20 cellular contexts compared by ENCODE assay signal in genomic region chr11:123334925-123335324, GRCh38.
DNase-seq lines count a peak whose midpoint lies in the region; ATAC-seq and TF ChIP-seq lines count a peak whose summit lies in the region.
"Had no signal": no experiment of that assay in that cellular context is flagged by ENCODE, and none has a peak within 500 bp of the region (broad histone marks: within the 10 kb centered on the region; RNA-seq: fewer than 3 reads in every experiment).

No MANE protein-coding gene starts in this region.

- no peak overlapping the region for H3K18ac ChIP-seq in trophoblast cell (ENCODE audit: low read length)

- H3K4me1 ChIP-seq in HEK293 (ENCODE audit: control insufficient read depth, insufficient read depth, low read length): 0 out of 2 replicates have a peak, but pooled peaks cover 3% of the 10 kb centered on the region
- H3K4me1 ChIP-seq in endodermal cell (ENCODE audit: control insufficient read depth, insufficient read depth, low read length): peaks cover 7% of the 10 kb centered on the region
- H3K4me1 ChIP-seq in trophoblast cell (ENCODE audit: control insufficient read depth in 1 of 2, insufficient read depth in 2 of 2, low read length in 2 of 2): peaks cover 0 to 3% of the 10 kb centered on the region in 2 experiments
- H3K4me1 ChIP-seq in ascending aorta: no peaks in the 10 kb centered on the region
- H3K4me1 ChIP-seq in breast epithelium: no peaks in the 10 kb centered on the region
- H3K4me1 ChIP-seq: BLaER1 had no signal

- WGBS in endodermal cell (ENCODE audit: insufficient coverage in 1 of 2, insufficient read length in 1 of 2), 2 experiments: 89% methylated on average over 3 to 4 of the region's 4 CpGs
- no CpG with 5 or more reads among the region's 4 CpGs for WGBS in trophoblast cell (ENCODE audit: extremely low coverage, insufficient coverage, insufficient read length)

- no peak overlapping the region for H4K12ac ChIP-seq in trophoblast cell (ENCODE audit: low read depth, low read length)

- TF ChIP-seq POLR2A in breast epithelium (IDR thresholded peaks at IDR 0.05): no peak

- H3K27me3 ChIP-seq in endodermal cell (ENCODE audit: control insufficient read depth, insufficient read depth, low read length, poor library complexity, severe bottlenecking) (no peaks in the 10 kb centered on the region), trophoblast cell (ENCODE audit: insufficient read depth, low read length) (no peaks in the 10 kb centered on the region), ascending aorta (no peaks in the 10 kb centered on the region), breast epithelium (no peaks in the 10 kb centered on the region)
- H3K27me3 ChIP-seq: BE2C, BLaER1 had no signal

- intact Hi-C loops in ascending aorta (cut with DNase I): no loop called here
- intact Hi-C loops in breast epithelium (cut with DNase I; ENCODE audit: low total_unique reads): no loop called here

- no peaks in the 10 kb centered on the region for H3K9me3 ChIP-seq in HEK293 (ENCODE audit: control insufficient read depth, insufficient read depth, low read depth, low read length)
- H3K9me3 ChIP-seq in endodermal cell (ENCODE audit: control insufficient read depth, low read length): peaks cover 16% of the 10 kb centered on the region
- H3K9me3 ChIP-seq in trophoblast cell (ENCODE audit: insufficient read depth, low read depth, low read length): peaks cover 2% of the 10 kb centered on the region
- H3K9me3 ChIP-seq in ascending aorta: no peaks in the 10 kb centered on the region
- no peaks in the 10 kb centered on the region for H3K9me3 ChIP-seq in breast epithelium
- H3K9me3 ChIP-seq: BE2C had no signal

- no peak overlapping the region for H3K23ac ChIP-seq in trophoblast cell (ENCODE audit: low read length)

- no peak for ATAC-seq in HG03045 (IDR thresholded peaks at IDR 0.05; ENCODE audit: unreplicated experiment)
- ATAC-seq: GM12878 had no signal

- no peaks in the 10 kb centered on the region for H3K79me2 ChIP-seq in trophoblast cell (ENCODE audit: control insufficient read depth, insufficient read depth, low read length, poor library complexity)

- H2BK12ac ChIP-seq in trophoblast cell (ENCODE audit: low read length): no peak overlapping the region

- H3K79me1 ChIP-seq in trophoblast cell (ENCODE audit: low read length): no peaks in the 10 kb centered on the region

- POLR2A ChIA-PET in HEK293 (lab: Yijun Ruan, JAX): no interaction called here

- H2BK120ac ChIP-seq in trophoblast cell (ENCODE audit: insufficient read depth, low read length, poor library complexity): no peak overlapping the region

- H3K27ac ChIP-seq in HEK293 (ENCODE audit: extremely low read depth, low read depth, low read length): no peak overlapping the region
- H3K27ac ChIP-seq in endodermal cell (ENCODE audit: low read depth, low read length): no peak overlapping the region
- peak overlapping the region; percentile 21 for H3K27ac ChIP-seq in trophoblast cell (ENCODE audit: low read depth, low read length)
- H3K27ac ChIP-seq in ascending aorta: no peak overlapping the region
- no peak overlapping the region for H3K27ac ChIP-seq in breast epithelium
- H3K27ac ChIP-seq: BLaER1 had no signal

- peaks cover 21% of the 10 kb centered on the region for H3K9me3 Mint-ChIP-seq in endodermal cell

- H3K9ac ChIP-seq in endodermal cell (ENCODE audit: extremely low read depth, low read length, poor library complexity, severe bottlenecking) (no peak overlapping the region), trophoblast cell (ENCODE audit: low read length) (no peak overlapping the region)
- H3K9ac ChIP-seq: BLaER1 had no signal

- no peak overlapping the region for H2BK5ac ChIP-seq in trophoblast cell (ENCODE audit: low read depth, low read length, poor library complexity)

- TF ChIP-seq CTCF in HEK293 (tag by site-specific recombination; IDR thresholded peaks at IDR 0.05) (no peak), endodermal cell (conservative IDR thresholded peaks at IDR 0.05) (no peak), ascending aorta (IDR thresholded peaks at IDR 0.05) (no peak), breast epithelium (IDR thresholded peaks at IDR 0.05) (no peak)

- no peak overlapping the region for H2AK5ac ChIP-seq in trophoblast cell (ENCODE audit: low read length)

- H3K36me3 ChIP-seq in HEK293 (ENCODE audit: control insufficient read depth in 2 of 2, insufficient read depth in 1 of 2, low read length in 2 of 2) (no peaks in the 10 kb centered on the region), endodermal cell (ENCODE audit: control insufficient read depth, insufficient read depth, low read length) (no peaks in the 10 kb centered on the region), trophoblast cell (ENCODE audit: control insufficient read depth in 1 of 2, insufficient read depth in 2 of 2, low read length in 2 of 2) (no peaks in the 10 kb centered on the region), ascending aorta (no peaks in the 10 kb centered on the region), breast epithelium (no peaks in the 10 kb centered on the region)
- H3K36me3 ChIP-seq: BE2C, BLaER1 had no signal

- CTCF ChIA-PET in HEK293 (lab: Yijun Ruan, JAX): interaction anchor here (0.8 kb wide), 1 partner anchor 73 kb away, joined by 4 read pairs; no protein-coding TSS in a partner anchor

- H3K27ac Mint-ChIP-seq in endodermal cell: no peak overlapping the region
- H3K27ac Mint-ChIP-seq: CD14-positive monocyte; CD4-positive, alpha-beta memory T cell; CD4-positive, CD25-positive, alpha-beta regulatory T cell; CD8-positive, alpha-beta memory T cell had no signal

- H3K14ac ChIP-seq in trophoblast cell (ENCODE audit: low read length): no peak overlapping the region

- no peaks in the 10 kb centered on the region for H3K36me3 Mint-ChIP-seq in endodermal cell (ENCODE audit: low read depth)
- H3K36me3 Mint-ChIP-seq: CD14-positive monocyte; CD4-positive, CD25-positive, alpha-beta regulatory T cell; CD8-positive, alpha-beta memory T cell had no signal

- DNase-seq in endodermal cell (no peak), trophoblast cell (peak; percentile 96 to 98), ascending aorta (ENCODE audit: low spot score in 2 of 2) (no peak), breast epithelium (ENCODE audit: low spot score in 2 of 2) (no peak)
- DNase-seq: 8988T; ACHN; BE2C; C1 segment of cervical spinal cord; CD4-positive, alpha-beta memory T cell; CD4-positive, CD25-positive, alpha-beta regulatory T cell; CD8-positive, alpha-beta memory T cell; COR-L47; DMS 273 treated with DMSO at 0.1 percent for 48 hours; DMS79 treated with DMSO at 0.1 percent for 48 hours; GDM1 had no signal

- H3K4me3 Mint-ChIP-seq in endodermal cell: no peak overlapping the region
- H3K4me3 Mint-ChIP-seq: CD14-positive monocyte; CD4-positive, alpha-beta memory T cell; CD4-positive, CD25-positive, alpha-beta regulatory T cell; CD8-positive, alpha-beta memory T cell had no signal

- H3K4ac ChIP-seq in trophoblast cell (ENCODE audit: low read depth, low read length): no peak overlapping the region

- H4K91ac ChIP-seq in trophoblast cell (ENCODE audit: low read depth, low read length): no peak overlapping the region

- no peak overlapping the region for H2AFZ ChIP-seq in trophoblast cell (ENCODE audit: insufficient read depth, low read length, poor library complexity)

- no peak overlapping the region for H3K4me2 ChIP-seq in trophoblast cell (ENCODE audit: low read length)
- H3K4me2 ChIP-seq: BLaER1 had no signal

- H3K27me3 Mint-ChIP-seq in endodermal cell (ENCODE audit: insufficient read depth): peaks cover 2% of the 10 kb centered on the region

- H3K4me3 ChIP-seq in HEK293 (ENCODE audit: low read depth, low read length) (no peak overlapping the region), endodermal cell (ENCODE audit: low read length) (peak overlapping the region; percentile 4), trophoblast cell (ENCODE audit: low read depth, low read length) (no peak overlapping the region), ascending aorta (no peak overlapping the region), breast epithelium (no peak overlapping the region)
- H3K4me3 ChIP-seq: BLaER1, GM12878 had no signal

- no peak overlapping the region for H4K8ac ChIP-seq in trophoblast cell (ENCODE audit: low read depth, low read length)

- no peaks in the 10 kb centered on the region for H3K4me1 Mint-ChIP-seq in endodermal cell
- H3K4me1 Mint-ChIP-seq: CD14-positive monocyte; CD4-positive, CD25-positive, alpha-beta regulatory T cell; CD8-positive, alpha-beta memory T cell had no signal

TF ChIP-seq in HEK293, 187 proteins besides CTCF, POLR2A, EP300 and RAD21:
- TF ChIP-seq ZNF785 (tag by site-specific recombination; IDR thresholded peaks at IDR 0.05) (no peak), ZNF544 (tag by site-specific recombination; IDR thresholded peaks at IDR 0.05) (peak; percentile 91)

Comparison
In these comparisons a context has a peak if more than half of its experiments do, and no peak if none do; other contexts are left out.
1. DNase-seq: peak in trophoblast cell (2 of 2); none in endodermal cell (single experiment), ascending aorta (0 of 2) and breast epithelium (0 of 2).